Comparison of ENCODE assay signal across 8 cellular contexts in genomic region chr1:8880068-8880676, GRCh38. TPM values are rescaled to one million over a fixed set of nuclear protein-coding genes. Genes with fewer than 3 reads are reported as not detected.
DNase-seq lines count a peak whose midpoint lies in the region; ATAC-seq and TF ChIP-seq lines count a peak whose summit lies in the region.

No MANE protein-coding gene starts in this region.

- peak; percentile 43 for ATAC-seq in left lung

- peak overlapping the region; percentile 97 to 99 for H3K27ac ChIP-seq in left lung
- peak overlapping the region; percentile 95 for H3K27ac ChIP-seq in temporal lobe (ENCODE audit: low read depth, low read length)

- no peaks in the 10 kb centered on the region for H3K9me3 ChIP-seq in left lung

- H3K27me3 ChIP-seq in H7 (ENCODE audit: control insufficient read depth, insufficient read depth, low read length) = no peaks in the 10 kb centered on the region
- no peaks in the 10 kb centered on the region for H3K27me3 ChIP-seq in left lung

- peaks cover 22 to 50% of the 10 kb centered on the region in 2 donors for H3K4me1 ChIP-seq in left lung

- no peak overlapping the region for H3K4me3 ChIP-seq in H7 (ENCODE audit: insufficient read depth, low read depth, low read length)
- peak overlapping the region in 1 of 2 donors; percentile 96 for H3K4me3 ChIP-seq in left lung

- DNase-seq in Ammon's horn (ENCODE audit: low spot score) (peak; percentile 52), H7 (peak; percentile 76), SIG-M5 treated with dmso at 0.1 percent for 504 hours (lab: John Stamatoyannopoulos, UW; ENCODE audit: unreplicated experiment) (peak; percentile 93), cerebellar cortex (ENCODE audit: low spot score) (peak; percentile 35), left lung (peak in 1 of 2 donors; percentile 54), NCI-H1048 (lab: John Stamatoyannopoulos, UW) (no peak)
- no peak for DNase-seq in activated CD4-positive, CD25-positive, alpha-beta regulatory T cell treated with anti-CD3 and anti-CD28 coated beads, Interleukin-2, amount 50 U/mL, for 72 hours

- TF ChIP-seq CTCF in left lung (IDR thresholded peaks at IDR 0.05) = no peak

- H3K36me3 ChIP-seq in H7 (replicated peaks; ENCODE audit: control insufficient read depth, insufficient read depth, low read length) = peaks cover 7% of the 10 kb centered on the region
- H3K36me3 ChIP-seq in left lung = peaks cover 0 to 15% of the 10 kb centered on the region in 2 donors

- intact Hi-C loops in left lung (cut with DNase I) = no loop called here

RNA-seq across cellular contexts. Expression of gene ENO1, which starts 1.7 kb away (rescaled TPM):
- 4,341 and 4,764 TPM in 2 replicates for total RNA-seq in H7 (2014; rRNA removed; shearing (Covaris generic))
- total RNA-seq in left lung = 1,000 to 10,000 TPM in 1 of 2 donors, 100 to 1,000 TPM in 1; 753 to 1,734 TPM
- 223 TPM for total RNA-seq in temporal lobe

Comparison
In these comparisons a context has a peak if more than half of its experiments do, and no peak if none do; other contexts are left out.
1. DNase-seq: peak in Ammon's horn (single experiment), H7 (single experiment), SIG-M5 treated with dmso at 0.1 percent for 504 hours (single experiment) and cerebellar cortex (single experiment); none in activated CD4-positive, CD25-positive, alpha-beta regulatory T cell treated with anti-CD3 and anti-CD28 coated beads, Interleukin-2, amount 50 U/mL, for 72 hours (single experiment) and NCI-H1048 (single experiment).